ENCODE assay signal across 22 cellular contexts in genomic region chr17:30347488-30347887, GRCh38. TPM values are rescaled to one million over a fixed set of nuclear protein-coding genes. Genes with fewer than 3 reads are reported as not detected.
"Had no signal": no experiment of that assay in that cellular context is flagged by ENCODE, and none has a peak within 500 bp of the region (broad histone marks: within the 10 kb centered on the region; RNA-seq: fewer than 3 reads in every experiment).

No MANE protein-coding gene starts in this region.

- H3K36me3 ChIP-seq: adrenal gland, ascending aorta, brain microvascular endothelial cell, esophagus squamous epithelium, gastrocnemius medialis, left ventricle myocardium inferior, vagina had no signal

- DNase-seq: activated CD4-positive, alpha-beta T cell treated with anti-CD3 and anti-CD28 coated beads for 1 hour; activated CD4-positive, alpha-beta T cell treated with anti-CD3 and anti-CD28 coated beads, Interleukin-2, amount 50 U/mL, for 1 hour; activated CD8-positive, alpha-beta T cell treated with anti-CD3 and anti-CD28 coated beads, Interleukin-2, amount 10 ng/mL, durations not matched to agents 7 days and 5 days; activated T-cell treated with anti-CD3 and anti-CD28 coated beads, Interleukin-2, amount 50 U/mL, for 1 hour; adrenal gland; brain microvascular endothelial cell; caudate nucleus; effector memory CD4-positive, alpha-beta T cell; esophagus squamous epithelium; gastrocnemius medialis; hippocampal formation; left ventricle myocardium inferior; natural killer cell; small intestine; stimulated activated CD4-positive, alpha-beta T cell treated with anti-CD3 and anti-CD28 coated beads, Interleukin-2, amount 100 ng/mL, for 24 hours; testis; trophoblast cell had no signal

- H3K4me3 ChIP-seq: adrenal gland, ascending aorta, esophagus squamous epithelium, gastrocnemius medialis, left ventricle myocardium inferior, testis, vagina had no signal

- ATAC-seq: activated CD8-positive, alpha-beta T cell treated with anti-CD3 and anti-CD28 coated beads, Interleukin-2, amount 10 ng/mL, durations not matched to agents 7 days and 5 days; activated T-helper 17 cell treated with anti-CD3 and anti-CD28 coated beads, Interleukin-2, amount 50 U/mL, for 72 hours; gastrocnemius medialis; natural killer cell; sciatic nerve; stimulated activated memory B cell treated with anti-CD40 and anti-IgM and Interleukin-4, amounts not matched to agents 10 μg/mL and 1 μg/mL and 100 μg/mL, for 72 hours had no signal

- H3K27ac ChIP-seq: adrenal gland, ascending aorta, brain microvascular endothelial cell, esophagus squamous epithelium, testis, vagina had no signal

- H3K27me3 ChIP-seq: adrenal gland, ascending aorta, brain microvascular endothelial cell, esophagus squamous epithelium, gastrocnemius medialis, testis, vagina had no signal

- H3K9me3 ChIP-seq: adrenal gland, ascending aorta, esophagus squamous epithelium, gastrocnemius medialis, left ventricle myocardium inferior, testis, vagina had no signal

RNA-seq across cellular contexts. Expression of gene TMIGD1, which starts 13.6 kb away (rescaled TPM):
- polyA plus RNA-seq: adrenal gland had no signal
